24 cellular contexts compared by ENCODE assay signal in the genomic region with DNA sequence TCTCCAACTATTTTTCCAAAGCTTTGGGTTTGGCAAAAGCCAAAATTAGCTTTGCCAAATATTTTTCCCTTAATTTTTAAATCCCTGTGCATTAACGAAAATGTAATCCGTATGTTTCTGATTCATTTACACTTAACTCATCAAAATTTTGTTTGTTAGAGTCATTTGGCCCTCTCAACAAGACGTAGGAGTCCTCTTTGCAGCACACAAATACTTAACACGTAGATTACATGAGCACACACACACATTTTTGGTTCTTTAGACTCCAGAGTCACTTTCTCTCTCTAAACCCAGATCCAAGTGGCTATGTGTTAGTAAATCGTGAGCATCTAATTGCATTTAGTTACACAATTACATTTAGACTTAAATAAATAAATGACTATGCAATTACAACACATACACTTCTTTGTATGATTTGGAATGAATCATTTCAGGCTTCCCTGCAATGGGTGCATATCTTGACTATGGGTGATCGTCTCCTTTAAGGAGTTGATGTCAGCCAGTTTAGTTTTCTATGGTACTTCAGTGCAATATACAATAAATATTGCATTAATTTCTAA.
"Had no signal": no experiment of that assay in that cellular context is flagged by ENCODE, and none has a peak within 500 bp of the region (broad histone marks: within the 10 kb centered on the region; RNA-seq: fewer than 3 reads in every experiment).

No MANE protein-coding gene starts in this region.

- H3K9ac ChIP-seq: parathyroid adenoma had no signal

- H3K4me3 Mint-ChIP-seq: activated CD4-positive, alpha-beta T cell treated with anti-CD3 and anti-CD28 coated beads for 36 hours; activated naive CD8-positive, alpha-beta T cell treated with anti-CD3 and anti-CD28 coated beads for 36 hours; activated T-cell treated with anti-CD3 and anti-CD28 coated beads, Interleukin-2, amount 50 U/mL, for 4 hours; stimulated activated naive CD8-positive, alpha-beta T cell treated with anti-CD3 and anti-CD28 coated beads, Interleukin-15, Interleukin-2, amounts not matched to agents 100 ng/mL and 50 ng/mL, for 24 hours; T-helper 1 cell treated with Interleukin-12 subunit alpha and Interleukin-12 subunit beta and Interleukin-4 antibody, amounts not matched to agents 30 μg/mL and 1 μg/mL, for 36 hours; WTC11 had no signal

- H3K4me1 ChIP-seq: heart left ventricle, parathyroid adenoma, thyroid gland had no signal

- ATAC-seq: activated CD4-positive, alpha-beta T cell treated with anti-CD3 and anti-CD28 coated beads for 36 hours; activated T-cell treated with anti-CD3 and anti-CD28 coated beads, Interleukin-2, amount 50 U/mL, for 4 hours; heart left ventricle; left colon; right cardiac atrium; WTC11 had no signal

- H2AFZ ChIP-seq: parathyroid adenoma had no signal

- H3K27me3 Mint-ChIP-seq: activated CD4-positive, alpha-beta T cell treated with anti-CD3 and anti-CD28 coated beads for 36 hours; activated naive CD8-positive, alpha-beta T cell treated with anti-CD3 and anti-CD28 coated beads for 36 hours had no signal

- H3K9me3 ChIP-seq: thyroid gland had no signal

- H3K27ac ChIP-seq: cardiac muscle cell, heart left ventricle, parathyroid adenoma, thyroid gland had no signal

- H3K9me3 Mint-ChIP-seq: activated naive CD8-positive, alpha-beta T cell treated with anti-CD3 and anti-CD28 coated beads for 36 hours; activated T-cell treated with anti-CD3 and anti-CD28 coated beads, Interleukin-2, amount 50 U/mL, for 4 hours; activated T-helper 2 cell treated with anti-CD3 and anti-CD28 coated beads, Interferon-gamma antibody, Interleukin-2, Interleukin-4, amounts not matched to agents 10 μg/mL and 5 μg/mL and 100 μg/mL, durations not matched to agents 14 hours and 24 hours and 36 hours; stimulated activated naive CD8-positive, alpha-beta T cell treated with anti-CD3 and anti-CD28 coated beads, Interleukin-15, Interleukin-2, amounts not matched to agents 100 ng/mL and 50 ng/mL, for 24 hours had no signal

- H3K79me2 ChIP-seq: parathyroid adenoma had no signal

- FAIRE-seq: keratinocyte had no signal

- H3K36me3 ChIP-seq: cardiac muscle cell, heart left ventricle, thyroid gland had no signal

- H3K27ac Mint-ChIP-seq: activated CD4-positive, alpha-beta T cell treated with anti-CD3 and anti-CD28 coated beads for 36 hours; activated naive CD8-positive, alpha-beta T cell treated with anti-CD3 and anti-CD28 coated beads for 36 hours; activated T-helper 2 cell treated with anti-CD3 and anti-CD28 coated beads, Interferon-gamma antibody, Interleukin-2, Interleukin-4, amounts not matched to agents 10 μg/mL and 5 μg/mL and 100 μg/mL, durations not matched to agents 14 hours and 24 hours and 36 hours; stimulated activated naive CD8-positive, alpha-beta T cell treated with anti-CD3 and anti-CD28 coated beads, Interleukin-15, Interleukin-2, amounts not matched to agents 100 ng/mL and 50 ng/mL, for 24 hours; T-helper 1 cell treated with Interleukin-12 subunit alpha and Interleukin-12 subunit beta and Interleukin-4 antibody, amounts not matched to agents 30 μg/mL and 1 μg/mL, for 36 hours; WTC11 had no signal

- H3K4me1 Mint-ChIP-seq: activated CD4-positive, alpha-beta T cell treated with anti-CD3 and anti-CD28 coated beads for 36 hours; activated naive CD8-positive, alpha-beta T cell treated with anti-CD3 and anti-CD28 coated beads for 36 hours had no signal

- H3K4me3 ChIP-seq: cardiac muscle cell, heart left ventricle, thyroid gland had no signal

- H3K27me3 ChIP-seq: cardiac muscle cell, heart left ventricle, thyroid gland had no signal

- DNase-seq: activated CD4-positive, alpha-beta T cell treated with anti-CD3 and anti-CD28 coated beads for 36 hours; activated CD4-positive, alpha-beta T cell treated with anti-CD3 and anti-CD28 coated beads, Interleukin-2, amount 50 U/mL, for 48 hours; activated CD8-positive, alpha-beta memory T cell treated with anti-CD3 and anti-CD28 coated beads, Interleukin-2, amount 50 U/mL, for 48 hours; activated naive CD4-positive, alpha-beta T cell treated with Interleukin-2 at 50 U/mL for 16 hours; activated naive CD8-positive, alpha-beta T cell treated with anti-CD3 and anti-CD28 coated beads for 36 hours; activated T-cell treated with anti-CD3 and anti-CD28 coated beads, Interleukin-2, amount 50 U/mL, for 4 hours; amniotic stem cell; heart left ventricle; left colon; mesendoderm; naive B cell; nucleus accumbens; right cardiac atrium; stimulated activated CD4-positive, alpha-beta T cell treated with anti-CD3 and anti-CD28 coated beads, Interleukin-1b, Interleukin-23, amount 100 ng/mL, for 48 hours; substantia nigra; T1000; thyroid gland had no signal

- H3K36me3 Mint-ChIP-seq: activated naive CD8-positive, alpha-beta T cell treated with anti-CD3 and anti-CD28 coated beads for 36 hours; naive B cell had no signal
